In the genomic region with DNA sequence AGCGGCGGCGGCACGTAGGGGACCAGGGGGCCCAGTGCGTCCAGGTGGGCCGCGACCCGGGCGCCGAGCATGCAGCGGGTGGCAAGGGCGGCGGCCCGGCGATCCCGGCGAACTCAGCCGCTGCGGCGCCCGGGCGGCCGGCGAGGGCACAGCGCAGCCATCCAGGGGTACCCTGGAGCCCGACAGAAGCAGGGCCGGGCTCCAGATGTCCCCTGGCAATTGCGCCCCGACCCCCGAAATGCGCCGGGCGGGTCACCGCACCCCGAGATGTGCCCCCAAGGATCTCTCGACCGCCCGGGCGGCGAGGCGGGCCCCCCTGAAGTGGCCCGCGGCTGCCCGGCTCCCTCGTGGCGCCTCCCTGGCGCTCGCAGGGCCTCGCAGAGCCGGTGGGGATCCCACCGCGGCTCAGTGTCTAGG, we compare ENCODE assay signal across 7 cellular contexts. TPM values are rescaled to one million over a fixed set of nuclear protein-coding genes. Genes with fewer than 3 reads are reported as not detected.
DNase-seq lines count a peak whose midpoint lies in the region; ATAC-seq and TF ChIP-seq lines count a peak whose summit lies in the region.
"Not testable (repeated sequence)": the region's sequence is repeated elsewhere in the genome, so short reads cannot be mapped to it uniquely, and the experiment has no call there.

No MANE protein-coding gene starts in this region.

- H3K36me3 ChIP-seq in Panc1 (ENCODE audit: control insufficient read depth, insufficient read depth, low read length); right lobe of liver: not testable (repeated sequence)

- not testable (repeated sequence) for DNase-seq in Panc1 (ENCODE audit: low read depth, low spot score); activated naive CD4-positive, alpha-beta T cell treated with anti-CD3 and anti-CD28 coated beads, Interleukin-2, amount 10 ng/mL, durations not matched to agents 7 days and 5 days; epithelial cell of proximal tubule (ENCODE audit: low read depth); retinal pigment epithelial cell (ENCODE audit: low read depth)
- peak in 1 of 3 donors; percentile 30 for DNase-seq in right lobe of liver

- H3K4me3 ChIP-seq in Panc1 (ENCODE audit: low read depth in 2 of 2, low read length in 2 of 2): peak overlapping the region; percentile 70 to 71
- H3K4me3 ChIP-seq in epithelial cell of proximal tubule (ENCODE audit: low read depth, low read length): peak overlapping the region; percentile 65
- H3K4me3 ChIP-seq in right lobe of liver: peak overlapping the region; percentile 70 to 75 (median 73)
- H3K4me3 ChIP-seq in retinal pigment epithelial cell (ENCODE audit: low read length): peak overlapping the region; percentile 72

- TF ChIP-seq POLR2A in right lobe of liver (IDR thresholded peaks at IDR 0.05): not testable (repeated sequence)

- BruUV-seq in Panc1 (replicated peaks; lab: Mats Ljungman, UMichigan): not testable (repeated sequence)

- H3K4me3 Mint-ChIP-seq in activated naive CD4-positive, alpha-beta T cell treated with anti-CD3 and anti-CD28 coated beads, Interleukin-2, amount 10 ng/mL, durations not matched to agents 7 days and 5 days: peak overlapping the region; percentile 88

- TF ChIP-seq CTCF in Panc1 (IDR thresholded peaks at IDR 0.05); epithelial cell of proximal tubule (conservative IDR thresholded peaks at IDR 0.05; ENCODE audit: low read depth, low read length); right lobe of liver (IDR thresholded peaks at IDR 0.05); retinal pigment epithelial cell (conservative IDR thresholded peaks at IDR 0.05; ENCODE audit: low read depth, low read length): not testable (repeated sequence)

- not testable (repeated sequence) for H3K9me3 Mint-ChIP-seq in activated naive CD4-positive, alpha-beta T cell treated with anti-CD3 and anti-CD28 coated beads, Interleukin-2, amount 10 ng/mL, durations not matched to agents 7 days and 5 days

- not testable (repeated sequence) for H3K27ac ChIP-seq in Panc1 (ENCODE audit: low read length)
- H3K27ac ChIP-seq in right lobe of liver: peak overlapping the region; percentile 53 to 71 (median 58)

- H3K4me1 ChIP-seq in Panc1 (ENCODE audit: control insufficient read depth, insufficient read depth, low read length) (peaks cover 42% of the 10 kb centered on the region), right lobe of liver (peaks cover 0 to 68% (median 21%) of the 10 kb centered on the region in 4 donors)

- in situ Hi-C loops in Panc1 (cut with HindIII; ENCODE audit: low pct_unique_long_range_greater_than_20kb, low sequenced_read_pairs): not testable (repeated sequence)

- WGBS in right lobe of liver (ENCODE audit: insufficient coverage, low coverage, low lambda C conversion rate, missing lambda C conversion rate): no CpG with 5 or more reads among the region's 52 CpGs

- H3K27me3 Mint-ChIP-seq in activated naive CD4-positive, alpha-beta T cell treated with anti-CD3 and anti-CD28 coated beads, Interleukin-2, amount 10 ng/mL, durations not matched to agents 7 days and 5 days: not testable (repeated sequence)

- CTCF ChIA-PET in Panc1 (lab: Charles Lee): interaction anchor here (0.6 kb wide), 1 partner anchor 12 kb away, joined by 3 read pairs; no protein-coding TSS in a partner anchor
- CTCF ChIA-PET in activated naive CD4-positive, alpha-beta T cell treated with anti-CD3 and anti-CD28 coated beads, Interleukin-2, amount 10 ng/mL, durations not matched to agents 7 days and 5 days (lab: Charles Lee): not testable (repeated sequence)

- POLR2A ChIA-PET in Panc1 (lab: Charles Lee): interaction anchor here (0.6 kb wide), 1 partner anchor 10 kb away, joined by 10 read pairs; no protein-coding TSS in a partner anchor

- H3K36me3 Mint-ChIP-seq in activated naive CD4-positive, alpha-beta T cell treated with anti-CD3 and anti-CD28 coated beads, Interleukin-2, amount 10 ng/mL, durations not matched to agents 7 days and 5 days: peaks cover 24% of the 10 kb centered on the region

- H3K27me3 ChIP-seq in Panc1 (ENCODE audit: control insufficient read depth, insufficient read depth, low read length); right lobe of liver: not testable (repeated sequence)

- intact Hi-C loops in Panc1 (cut with micrococcal nuclease; ENCODE audit: unreplicated experiment); right lobe of liver (cut with DNase I): not testable (repeated sequence)

- peaks cover 81% of the 10 kb centered on the region for H3K4me1 Mint-ChIP-seq in activated naive CD4-positive, alpha-beta T cell treated with anti-CD3 and anti-CD28 coated beads, Interleukin-2, amount 10 ng/mL, durations not matched to agents 7 days and 5 days

- not testable (repeated sequence) for H3K9me3 ChIP-seq in Panc1 (ENCODE audit: control insufficient read depth, insufficient read depth, low read depth, low read length); right lobe of liver

- H3K27ac Mint-ChIP-seq in activated naive CD4-positive, alpha-beta T cell treated with anti-CD3 and anti-CD28 coated beads, Interleukin-2, amount 10 ng/mL, durations not matched to agents 7 days and 5 days: not testable (repeated sequence)

- peak; percentile 1 for ATAC-seq in GM18517 (IDR thresholded peaks at IDR 0.05; ENCODE audit: unreplicated experiment)
- ATAC-seq in HG03045 (IDR thresholded peaks at IDR 0.05; ENCODE audit: unreplicated experiment): peak; percentile 1
- ATAC-seq in Panc1: peak; percentile 27
- ATAC-seq in right lobe of liver: peak in 1 of 4 donors; percentile 3

RNA-seq across cellular contexts. Expression of gene DEXI, which starts 0.3 kb away (rescaled TPM):
- total RNA-seq in Panc1 (2021; ENCODE audit: unreplicated experiment) (32.2 TPM), epithelial cell of proximal tubule (43.9 and 63.4 TPM in 2 replicates), right lobe of liver (10 to 100 TPM; 35.8 to 93.8 (median 54.1) TPM)
- polyA plus RNA-seq in Panc1 (2012; ENCODE audit: insufficient read length): 46.0 TPM

RNA-seq across cellular contexts. Expression of gene CLEC16A, which starts 2.4 kb away (rescaled TPM):
- total RNA-seq in Panc1 (2021; ENCODE audit: unreplicated experiment) (21.0 TPM), epithelial cell of proximal tubule (11.3 and 15.6 TPM in 2 replicates), right lobe of liver (10 to 100 TPM; 15.2 to 25.9 (median 19.8) TPM)
- polyA plus RNA-seq in Panc1 (2012; ENCODE audit: insufficient read length): 27.5 TPM
